1 cellular context compared by ENCODE assay signal in the genomic region with DNA sequence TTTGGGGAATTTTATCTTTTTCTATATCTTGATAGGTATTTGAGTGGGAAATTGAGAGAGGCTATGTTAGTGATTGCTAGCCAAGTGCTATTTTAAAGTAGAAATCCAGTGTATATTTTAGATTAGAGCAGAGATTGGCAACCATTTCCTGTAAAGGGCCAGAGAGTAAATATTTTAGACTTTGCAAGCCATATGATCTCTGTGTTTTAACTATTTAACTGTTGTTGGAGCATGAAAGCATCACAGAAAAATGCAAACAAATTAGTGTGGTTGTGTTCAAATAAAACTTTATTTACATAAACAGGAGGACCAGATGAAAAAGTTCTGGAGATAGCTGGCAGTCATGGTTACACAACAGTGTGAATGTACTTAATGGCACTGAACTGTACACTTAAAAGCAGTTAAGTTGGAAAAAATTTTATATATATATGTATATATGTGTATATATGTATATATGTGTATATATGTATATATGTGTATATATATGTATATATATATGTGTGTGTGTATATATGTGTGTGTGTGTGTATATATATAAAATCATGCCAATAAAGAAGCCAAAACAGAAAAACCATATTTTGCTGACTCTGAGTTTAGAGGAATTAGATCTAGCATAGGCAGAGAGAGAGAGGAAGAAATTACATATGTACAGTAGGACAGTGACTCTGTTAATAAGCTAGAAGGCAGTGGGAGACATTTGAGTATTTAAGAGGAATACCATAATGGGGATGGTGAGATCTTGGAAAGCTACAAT.
TF ChIP-seq lines count a peak whose summit lies in the region.

No MANE protein-coding gene starts in this region.

TF ChIP-seq in HepG2, 621 proteins besides CTCF, POLR2A, EP300 and RAD21 (continued from another document and continues in another):
- TF ChIP-seq, protein P1, sequence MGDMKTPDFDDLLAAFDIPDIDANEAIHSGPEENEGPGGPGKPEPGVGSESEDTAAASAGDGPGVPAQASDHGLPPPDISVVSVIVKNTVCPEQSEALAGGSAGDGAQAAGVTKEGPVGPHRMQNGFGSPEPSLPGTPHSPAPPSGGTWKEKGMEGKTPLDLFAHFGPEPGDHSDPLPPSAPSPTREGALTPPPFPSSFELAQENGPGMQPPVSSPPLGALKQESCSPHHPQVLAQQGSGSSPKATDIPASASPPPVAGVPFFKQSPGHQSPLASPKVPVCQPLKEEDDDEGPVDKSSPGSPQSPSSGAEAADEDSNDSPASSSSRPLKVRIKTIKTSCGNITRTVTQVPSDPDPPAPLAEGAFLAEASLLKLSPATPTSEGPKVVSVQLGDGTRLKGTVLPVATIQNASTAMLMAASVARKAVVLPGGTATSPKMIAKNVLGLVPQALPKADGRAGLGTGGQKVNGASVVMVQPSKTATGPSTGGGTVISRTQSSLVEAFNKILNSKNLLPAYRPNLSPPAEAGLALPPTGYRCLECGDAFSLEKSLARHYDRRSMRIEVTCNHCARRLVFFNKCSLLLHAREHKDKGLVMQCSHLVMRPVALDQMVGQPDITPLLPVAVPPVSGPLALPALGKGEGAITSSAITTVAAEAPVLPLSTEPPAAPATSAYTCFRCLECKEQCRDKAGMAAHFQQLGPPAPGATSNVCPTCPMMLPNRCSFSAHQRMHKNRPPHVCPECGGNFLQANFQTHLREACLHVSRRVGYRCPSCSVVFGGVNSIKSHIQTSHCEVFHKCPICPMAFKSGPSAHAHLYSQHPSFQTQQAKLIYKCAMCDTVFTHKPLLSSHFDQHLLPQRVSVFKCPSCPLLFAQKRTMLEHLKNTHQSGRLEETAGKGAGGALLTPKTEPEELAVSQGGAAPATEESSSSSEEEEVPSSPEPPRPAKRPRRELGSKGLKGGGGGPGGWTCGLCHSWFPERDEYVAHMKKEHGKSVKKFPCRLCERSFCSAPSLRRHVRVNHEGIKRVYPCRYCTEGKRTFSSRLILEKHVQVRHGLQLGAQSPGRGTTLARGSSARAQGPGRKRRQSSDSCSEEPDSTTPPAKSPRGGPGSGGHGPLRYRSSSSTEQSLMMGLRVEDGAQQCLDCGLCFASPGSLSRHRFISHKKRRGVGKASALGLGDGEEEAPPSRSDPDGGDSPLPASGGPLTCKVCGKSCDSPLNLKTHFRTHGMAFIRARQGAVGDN (CRISPR knock-in tag; IDR thresholded peaks at IDR 0.05): no peak
- TF ChIP-seq ZSCAN20 (CRISPR knock-in tag; IDR thresholded peaks at IDR 0.05; ENCODE audit: borderline replicate concordance) (no peak), ISL2 (CRISPR knock-in tag; IDR thresholded peaks at IDR 0.05) (peak; percentile 95), ZNF549 (CRISPR knock-in tag; IDR thresholded peaks at IDR 0.05) (no peak), POLR2AphosphoS2 (IDR thresholded peaks at IDR 0.05; ENCODE audit: low read depth, low read length) (no peak), IRF2 (CRISPR knock-in tag; IDR thresholded peaks at IDR 0.05) (no peak), FOXA1 (IDR thresholded peaks at IDR 0.05) (no peak), FOXA1 (CRISPR knock-in tag; IDR thresholded peaks at IDR 0.05) (peak; percentile 47; the same call in 1 of the 2 replicates), ZNF160 (CRISPR knock-in tag; IDR thresholded peaks at IDR 0.05) (no peak), MIER3 (CRISPR knock-in tag; IDR thresholded peaks at IDR 0.05; ENCODE audit: borderline replicate concordance) (no peak), YEATS2 (CRISPR knock-in tag; IDR thresholded peaks at IDR 0.05; ENCODE audit: borderline replicate concordance) (no peak), TCF7 (IDR thresholded peaks at IDR 0.05; ENCODE audit: low read depth) (peak; percentile 89), ZNF607 (CRISPR knock-in tag; IDR thresholded peaks at IDR 0.05; ENCODE audit: borderline replicate concordance) (no peak), PAF1 (CRISPR knock-in tag; IDR thresholded peaks at IDR 0.05) (no peak), MBD4 (IDR thresholded peaks at IDR 0.05; ENCODE audit: borderline replicate concordance, low read length) (peak; percentile 54; the same call in 1 of the 2 replicates), RXRB (CRISPR knock-in tag; IDR thresholded peaks at IDR 0.05; ENCODE audit: borderline replicate concordance) (0 out of 2 replicates have a peak, but pooled peaks have one; percentile 8), MEF2D (CRISPR knock-in tag; IDR thresholded peaks at IDR 0.05) (no peak), GATAD2A (CRISPR knock-in tag; IDR thresholded peaks at IDR 0.05) (peak; percentile 41; the same call in 1 of the 2 replicates), HHEX (CRISPR knock-in tag; IDR thresholded peaks at IDR 0.05) (peak; percentile 64)
- TF ChIP-seq, protein P2, sequence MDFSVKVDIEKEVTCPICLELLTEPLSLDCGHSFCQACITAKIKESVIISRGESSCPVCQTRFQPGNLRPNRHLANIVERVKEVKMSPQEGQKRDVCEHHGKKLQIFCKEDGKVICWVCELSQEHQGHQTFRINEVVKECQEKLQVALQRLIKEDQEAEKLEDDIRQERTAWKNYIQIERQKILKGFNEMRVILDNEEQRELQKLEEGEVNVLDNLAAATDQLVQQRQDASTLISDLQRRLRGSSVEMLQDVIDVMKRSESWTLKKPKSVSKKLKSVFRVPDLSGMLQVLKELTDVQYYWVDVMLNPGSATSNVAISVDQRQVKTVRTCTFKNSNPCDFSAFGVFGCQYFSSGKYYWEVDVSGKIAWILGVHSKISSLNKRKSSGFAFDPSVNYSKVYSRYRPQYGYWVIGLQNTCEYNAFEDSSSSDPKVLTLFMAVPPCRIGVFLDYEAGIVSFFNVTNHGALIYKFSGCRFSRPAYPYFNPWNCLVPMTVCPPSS (IDR thresholded peaks at IDR 0.05): no peak
- TF ChIP-seq, protein P3, sequence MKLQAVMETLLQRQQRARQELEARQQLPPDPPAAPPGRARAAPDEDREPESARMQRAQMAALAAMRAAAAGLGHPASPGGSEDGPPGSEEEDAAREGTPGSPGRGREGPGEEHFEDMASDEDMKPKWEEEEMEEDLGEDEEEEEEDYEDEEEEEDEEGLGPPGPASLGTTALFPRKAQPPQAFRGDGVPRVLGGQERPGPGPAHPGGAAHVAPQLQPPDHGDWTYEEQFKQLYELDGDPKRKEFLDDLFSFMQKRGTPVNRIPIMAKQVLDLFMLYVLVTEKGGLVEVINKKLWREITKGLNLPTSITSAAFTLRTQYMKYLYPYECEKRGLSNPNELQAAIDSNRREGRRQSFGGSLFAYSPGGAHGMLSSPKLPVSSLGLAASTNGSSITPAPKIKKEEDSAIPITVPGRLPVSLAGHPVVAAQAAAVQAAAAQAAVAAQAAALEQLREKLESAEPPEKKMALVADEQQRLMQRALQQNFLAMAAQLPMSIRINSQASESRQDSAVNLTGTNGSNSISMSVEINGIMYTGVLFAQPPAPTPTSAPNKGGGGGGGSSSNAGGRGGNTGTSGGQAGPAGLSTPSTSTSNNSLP (IDR thresholded peaks at IDR 0.05; ENCODE audit: low read depth, low read length): peak; percentile 68
- TF ChIP-seq, protein P4, sequence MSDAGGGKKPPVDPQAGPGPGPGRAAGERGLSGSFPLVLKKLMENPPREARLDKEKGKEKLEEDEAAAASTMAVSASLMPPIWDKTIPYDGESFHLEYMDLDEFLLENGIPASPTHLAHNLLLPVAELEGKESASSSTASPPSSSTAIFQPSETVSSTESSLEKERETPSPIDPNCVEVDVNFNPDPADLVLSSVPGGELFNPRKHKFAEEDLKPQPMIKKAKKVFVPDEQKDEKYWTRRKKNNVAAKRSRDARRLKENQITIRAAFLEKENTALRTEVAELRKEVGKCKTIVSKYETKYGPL (CRISPR knock-in tag; IDR thresholded peaks at IDR 0.05): peak; percentile 55; the same call in 1 of the 2 replicates
- TF ChIP-seq, protein P5, sequence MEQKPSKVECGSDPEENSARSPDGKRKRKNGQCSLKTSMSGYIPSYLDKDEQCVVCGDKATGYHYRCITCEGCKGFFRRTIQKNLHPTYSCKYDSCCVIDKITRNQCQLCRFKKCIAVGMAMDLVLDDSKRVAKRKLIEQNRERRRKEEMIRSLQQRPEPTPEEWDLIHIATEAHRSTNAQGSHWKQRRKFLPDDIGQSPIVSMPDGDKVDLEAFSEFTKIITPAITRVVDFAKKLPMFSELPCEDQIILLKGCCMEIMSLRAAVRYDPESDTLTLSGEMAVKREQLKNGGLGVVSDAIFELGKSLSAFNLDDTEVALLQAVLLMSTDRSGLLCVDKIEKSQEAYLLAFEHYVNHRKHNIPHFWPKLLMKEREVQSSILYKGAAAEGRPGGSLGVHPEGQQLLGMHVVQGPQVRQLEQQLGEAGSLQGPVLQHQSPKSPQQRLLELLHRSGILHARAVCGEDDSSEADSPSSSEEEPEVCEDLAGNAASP (CRISPR knock-in tag; IDR thresholded peaks at IDR 0.05; ENCODE audit: borderline replicate concordance): no peak
- TF ChIP-seq, protein P6, sequence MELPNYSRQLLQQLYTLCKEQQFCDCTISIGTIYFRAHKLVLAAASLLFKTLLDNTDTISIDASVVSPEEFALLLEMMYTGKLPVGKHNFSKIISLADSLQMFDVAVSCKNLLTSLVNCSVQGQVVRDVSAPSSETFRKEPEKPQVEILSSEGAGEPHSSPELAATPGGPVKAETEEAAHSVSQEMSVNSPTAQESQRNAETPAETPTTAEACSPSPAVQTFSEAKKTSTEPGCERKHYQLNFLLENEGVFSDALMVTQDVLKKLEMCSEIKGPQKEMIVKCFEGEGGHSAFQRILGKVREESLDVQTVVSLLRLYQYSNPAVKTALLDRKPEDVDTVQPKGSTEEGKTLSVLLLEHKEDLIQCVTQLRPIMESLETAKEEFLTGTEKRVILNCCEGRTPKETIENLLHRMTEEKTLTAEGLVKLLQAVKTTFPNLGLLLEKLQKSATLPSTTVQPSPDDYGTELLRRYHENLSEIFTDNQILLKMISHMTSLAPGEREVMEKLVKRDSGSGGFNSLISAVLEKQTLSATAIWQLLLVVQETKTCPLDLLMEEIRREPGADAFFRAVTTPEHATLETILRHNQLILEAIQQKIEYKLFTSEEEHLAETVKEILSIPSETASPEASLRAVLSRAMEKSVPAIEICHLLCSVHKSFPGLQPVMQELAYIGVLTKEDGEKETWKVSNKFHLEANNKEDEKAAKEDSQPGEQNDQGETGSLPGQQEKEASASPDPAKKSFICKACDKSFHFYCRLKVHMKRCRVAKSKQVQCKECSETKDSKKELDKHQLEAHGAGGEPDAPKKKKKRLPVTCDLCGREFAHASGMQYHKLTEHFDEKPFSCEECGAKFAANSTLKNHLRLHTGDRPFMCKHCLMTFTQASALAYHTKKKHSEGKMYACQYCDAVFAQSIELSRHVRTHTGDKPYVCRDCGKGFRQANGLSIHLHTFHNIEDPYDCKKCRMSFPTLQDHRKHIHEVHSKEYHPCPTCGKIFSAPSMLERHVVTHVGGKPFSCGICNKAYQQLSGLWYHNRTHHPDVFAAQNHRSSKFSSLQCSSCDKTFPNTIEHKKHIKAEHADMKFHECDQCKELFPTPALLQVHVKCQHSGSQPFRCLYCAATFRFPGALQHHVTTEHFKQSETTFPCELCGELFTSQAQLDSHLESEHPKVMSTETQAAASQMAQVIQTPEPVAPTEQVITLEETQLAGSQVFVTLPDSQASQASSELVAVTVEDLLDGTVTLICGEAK (IDR thresholded peaks at IDR 0.05): peak; percentile 83
- TF ChIP-seq, protein P6 (CRISPR knock-in tag; IDR thresholded peaks at IDR 0.05): peak; percentile 88; the same call in 1 of the 2 replicates
- TF ChIP-seq, protein P7, sequence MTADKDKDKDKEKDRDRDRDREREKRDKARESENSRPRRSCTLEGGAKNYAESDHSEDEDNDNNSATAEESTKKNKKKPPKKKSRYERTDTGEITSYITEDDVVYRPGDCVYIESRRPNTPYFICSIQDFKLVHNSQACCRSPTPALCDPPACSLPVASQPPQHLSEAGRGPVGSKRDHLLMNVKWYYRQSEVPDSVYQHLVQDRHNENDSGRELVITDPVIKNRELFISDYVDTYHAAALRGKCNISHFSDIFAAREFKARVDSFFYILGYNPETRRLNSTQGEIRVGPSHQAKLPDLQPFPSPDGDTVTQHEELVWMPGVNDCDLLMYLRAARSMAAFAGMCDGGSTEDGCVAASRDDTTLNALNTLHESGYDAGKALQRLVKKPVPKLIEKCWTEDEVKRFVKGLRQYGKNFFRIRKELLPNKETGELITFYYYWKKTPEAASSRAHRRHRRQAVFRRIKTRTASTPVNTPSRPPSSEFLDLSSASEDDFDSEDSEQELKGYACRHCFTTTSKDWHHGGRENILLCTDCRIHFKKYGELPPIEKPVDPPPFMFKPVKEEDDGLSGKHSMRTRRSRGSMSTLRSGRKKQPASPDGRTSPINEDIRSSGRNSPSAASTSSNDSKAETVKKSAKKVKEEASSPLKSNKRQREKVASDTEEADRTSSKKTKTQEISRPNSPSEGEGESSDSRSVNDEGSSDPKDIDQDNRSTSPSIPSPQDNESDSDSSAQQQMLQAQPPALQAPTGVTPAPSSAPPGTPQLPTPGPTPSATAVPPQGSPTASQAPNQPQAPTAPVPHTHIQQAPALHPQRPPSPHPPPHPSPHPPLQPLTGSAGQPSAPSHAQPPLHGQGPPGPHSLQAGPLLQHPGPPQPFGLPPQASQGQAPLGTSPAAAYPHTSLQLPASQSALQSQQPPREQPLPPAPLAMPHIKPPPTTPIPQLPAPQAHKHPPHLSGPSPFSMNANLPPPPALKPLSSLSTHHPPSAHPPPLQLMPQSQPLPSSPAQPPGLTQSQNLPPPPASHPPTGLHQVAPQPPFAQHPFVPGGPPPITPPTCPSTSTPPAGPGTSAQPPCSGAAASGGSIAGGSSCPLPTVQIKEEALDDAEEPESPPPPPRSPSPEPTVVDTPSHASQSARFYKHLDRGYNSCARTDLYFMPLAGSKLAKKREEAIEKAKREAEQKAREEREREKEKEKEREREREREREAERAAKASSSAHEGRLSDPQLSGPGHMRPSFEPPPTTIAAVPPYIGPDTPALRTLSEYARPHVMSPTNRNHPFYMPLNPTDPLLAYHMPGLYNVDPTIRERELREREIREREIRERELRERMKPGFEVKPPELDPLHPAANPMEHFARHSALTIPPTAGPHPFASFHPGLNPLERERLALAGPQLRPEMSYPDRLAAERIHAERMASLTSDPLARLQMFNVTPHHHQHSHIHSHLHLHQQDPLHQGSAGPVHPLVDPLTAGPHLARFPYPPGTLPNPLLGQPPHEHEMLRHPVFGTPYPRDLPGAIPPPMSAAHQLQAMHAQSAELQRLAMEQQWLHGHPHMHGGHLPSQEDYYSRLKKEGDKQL (CRISPR knock-in tag; IDR thresholded peaks at IDR 0.05; ENCODE audit: low read depth): peak; percentile 45; the same call in 1 of the 2 replicates
